In genomic region chr7:105037319-105037718, GRCh38 we compare ENCODE assay signal across 25 cellular contexts. TPM values are rescaled to one million over a fixed set of nuclear protein-coding genes. Genes with fewer than 3 reads are reported as not detected.
DNase-seq lines count a peak whose midpoint lies in the region; ATAC-seq, FAIRE-seq and TF ChIP-seq lines count a peak whose summit lies in the region.
"Had no signal": no experiment of that assay in that cellular context is flagged by ENCODE, and none has a peak within 500 bp of the region (broad histone marks: within the 10 kb centered on the region; RNA-seq: fewer than 3 reads in every experiment).

No MANE protein-coding gene starts in this region.

- ATAC-seq in IMR-90 (ENCODE audit: low read depth) = no peak
- ATAC-seq in central memory CD8-positive, alpha-beta T cell (replicated peaks; ENCODE audit: extremely low read depth, poor library complexity, severe bottlenecking) = no peak
- no peak for ATAC-seq in gastrocnemius medialis
- no peak for ATAC-seq in HG03460 (IDR thresholded peaks at IDR 0.05; ENCODE audit: unreplicated experiment)
- ATAC-seq: right cardiac atrium had no signal

- no peak overlapping the region for H3K23ac ChIP-seq in IMR-90 (ENCODE audit: low read depth, low read length)

- dilution Hi-C loops in IMR-90 (cut with HindIII; ENCODE audit: low sequenced_read_pairs, unreplicated experiment) = no loop called here

- no peak overlapping the region for H3K9ac ChIP-seq in IMR-90 (ENCODE audit: low read depth, low read length)

- H3K27ac ChIP-seq in IMR-90 (ENCODE audit: insufficient read depth, low read length) = no peak overlapping the region
- peak overlapping the region in 3 of 4 donors; percentile 49 to 76 (median 69) for H3K27ac ChIP-seq in gastrocnemius medialis
- H3K27ac ChIP-seq: hepatocyte, ovary, Peyer's patch had no signal

- H2AK9ac ChIP-seq in IMR-90 (replicated peaks; ENCODE audit: low read depth, low read length, poor library complexity) = no peak overlapping the region

- H3K36me3 ChIP-seq in IMR-90 (ENCODE audit: control insufficient read depth, insufficient read depth, low read length) (peaks cover 13% of the 10 kb centered on the region), gastrocnemius medialis (peaks cover 0 to 7% of the 10 kb centered on the region in 2 donors)
- H3K36me3 ChIP-seq: ovary had no signal

- H3K79me1 ChIP-seq in IMR-90 (ENCODE audit: low read depth in 1 of 2, low read length in 2 of 2) = peaks cover 3 to 40% of the 10 kb centered on the region in 2 experiments

- in situ Hi-C loops in IMR-90 (cut with MboI; ENCODE audit: low sequenced_read_pairs) (no loop called here), gastrocnemius medialis (cut with MboI; ENCODE audit: low sequenced_read_pairs in 4 of 4) (loop anchor here in 1 of 4 donors (10.0 kb wide), 1 partner anchor 53 kb away; no protein-coding TSS in a partner anchor)

- TF ChIP-seq CTCF in IMR-90 (conservative IDR thresholded peaks at IDR 0.05; ENCODE audit: low read depth, low read length) (no peak), gastrocnemius medialis (IDR thresholded peaks at IDR 0.05 in 4 of 5, conservative IDR thresholded peaks at IDR 0.05 in 1 of 5) (no peak)

- H3K56ac ChIP-seq in IMR-90 (ENCODE audit: extremely low read depth, insufficient read depth, low read length) = no peak overlapping the region

- H3K27ac Mint-ChIP-seq in activated T-cell treated with anti-CD3 and anti-CD28 coated beads, Interleukin-2, amount 50 U/mL, for 24 hours = peak overlapping the region; percentile 84
- peak overlapping the region; percentile 65 for H3K27ac Mint-ChIP-seq in central memory CD8-positive, alpha-beta T cell (ENCODE audit: low read depth)

- H3K14ac ChIP-seq in IMR-90 (replicated peaks; ENCODE audit: low read depth, low read length) = no peak overlapping the region

- no peak overlapping the region for H2BK5ac ChIP-seq in IMR-90 (ENCODE audit: low read depth, low read length, poor library complexity, severe bottlenecking)

- H3K4me1 ChIP-seq in IMR-90 (ENCODE audit: control insufficient read depth, insufficient read depth, low read length) (peaks cover 2% of the 10 kb centered on the region), gastrocnemius medialis (peaks cover 64 to 72% of the 10 kb centered on the region in 2 donors)

- H3K9me1 ChIP-seq in IMR-90 (ENCODE audit: insufficient read depth, low read length) = no peaks in the 10 kb centered on the region; the same call in none of the 2 replicates

- TF ChIP-seq POLR2A in IMR-90 (IDR thresholded peaks at IDR 0.05; ENCODE audit: low read depth, low read length) (no peak), gastrocnemius medialis (IDR thresholded peaks at IDR 0.05) (no peak), GM12891 (IDR thresholded peaks at IDR 0.05; ENCODE audit: low read depth, low read length) (no peak)

- H3K9me3 ChIP-seq in IMR-90 (ENCODE audit: control insufficient read depth, insufficient read depth, low read length) = no peaks in the 10 kb centered on the region
- no peaks in the 10 kb centered on the region for H3K9me3 ChIP-seq in gastrocnemius medialis
- H3K9me3 ChIP-seq: ovary, Peyer's patch had no signal

- H3K18ac ChIP-seq in IMR-90 (ENCODE audit: low read depth, low read length) = no peak overlapping the region

- H2BK120ac ChIP-seq in IMR-90 (ENCODE audit: low read depth, low read length) = no peak overlapping the region

- WGBS in IMR-90 (ENCODE audit: extremely low coverage in 2 of 2, insufficient read length in 1 of 2), 2 experiments = no CpG with 5 or more reads among the region's 2 CpGs

- no peak overlapping the region for H4K8ac ChIP-seq in IMR-90 (ENCODE audit: low read depth in 2 of 2, low read length in 2 of 2)

- H3K9me3 Mint-ChIP-seq in activated T-cell treated with anti-CD3 and anti-CD28 coated beads, Interleukin-2, amount 50 U/mL, for 24 hours = no peaks in the 10 kb centered on the region
- H3K9me3 Mint-ChIP-seq in central memory CD8-positive, alpha-beta T cell = no peaks in the 10 kb centered on the region

- H3K27me3 Mint-ChIP-seq in activated T-cell treated with anti-CD3 and anti-CD28 coated beads, Interleukin-2, amount 50 U/mL, for 24 hours = no peaks in the 10 kb centered on the region
- no peaks in the 10 kb centered on the region for H3K27me3 Mint-ChIP-seq in central memory CD8-positive, alpha-beta T cell

- H2AFZ ChIP-seq in IMR-90 (replicated peaks; ENCODE audit: low read length, poor library complexity) = no peak overlapping the region
- H2AFZ ChIP-seq: hepatocyte had no signal

- H3K27me3 ChIP-seq in IMR-90 (ENCODE audit: control insufficient read depth, insufficient read depth, low read length) (no peaks in the 10 kb centered on the region), gastrocnemius medialis (no peaks in the 10 kb centered on the region)
- H3K27me3 ChIP-seq: hepatocyte, ovary, Peyer's patch had no signal

- no peak for DNase-seq in activated T-cell treated with anti-CD3 and anti-CD28 coated beads, Interleukin-2, amount 50 U/mL, for 24 hours
- no peak for DNase-seq in activated T-cell treated with anti-CD3 and anti-CD28 coated beads, Interleukin-2, amount 50 U/mL, for 48 hours
- DNase-seq in IMR-90 = no peak
- no peak for DNase-seq in central memory CD8-positive, alpha-beta T cell (ENCODE audit: low spot score in 2 of 2)
- DNase-seq in gastrocnemius medialis = no peak
- DNase-seq in SIG-M5 treated with dmso at 0.1 percent for 504 hours (lab: John Stamatoyannopoulos, UW; ENCODE audit: unreplicated experiment) = no peak
- DNase-seq in GM12891 (ENCODE audit: insufficient read length, low spot score) = no peak
- DNase-seq: ACHN; activated effector memory CD4-positive, alpha-beta T cell treated with anti-CD3 and anti-CD28 coated beads, Interleukin-2, amount 50 U/mL, for 16 hours; amniotic stem cell; DND-41; foreskin fibroblast; NCI-H1048; NCI-H187 treated with DMSO at 0.1 percent for 48 hours; NCI-H226; NK-92 treated with Interleukin-12 subunit alpha and Interleukin-12 subunit beta, amount 100 ng/mL, for 24 hours; ovary; Peyer's patch; right cardiac atrium; stimulated activated CD8-positive, alpha-beta memory T cell treated with anti-CD3 and anti-CD28 coated beads, Interleukin-4, amount 100 ng/mL, for 48 hours had no signal

- no peak overlapping the region for H4K5ac ChIP-seq in IMR-90 (ENCODE audit: low read depth, low read length)

- POLR2A ChIA-PET in IMR-90 (lab: Charles Lee; ENCODE audit: unreplicated experiment) = no interaction called here

- H3K36me3 Mint-ChIP-seq in activated T-cell treated with anti-CD3 and anti-CD28 coated beads, Interleukin-2, amount 50 U/mL, for 24 hours (ENCODE audit: low read depth) = peaks cover 69% of the 10 kb centered on the region
- peaks cover 43% of the 10 kb centered on the region for H3K36me3 Mint-ChIP-seq in central memory CD8-positive, alpha-beta T cell (ENCODE audit: insufficient read depth)

- no peak for FAIRE-seq in GM12891 (lab: Jason Lieb, UNC)
- FAIRE-seq: H54, keratinocyte had no signal

- H3K4me2 ChIP-seq in IMR-90 (ENCODE audit: low read depth, low read length) = no peak overlapping the region
- H3K4me2 ChIP-seq: hepatocyte had no signal

- no peak overlapping the region for H4K91ac ChIP-seq in IMR-90 (ENCODE audit: insufficient read depth, low read depth, low read length)

- no peak overlapping the region for H2BK15ac ChIP-seq in IMR-90 (ENCODE audit: low read depth, low read length)

- no peak for TF ChIP-seq RAD21 in IMR-90 (IDR thresholded peaks at IDR 0.05; ENCODE audit: low read length)

- peak overlapping the region; percentile 4 for H3K4me3 Mint-ChIP-seq in activated T-cell treated with anti-CD3 and anti-CD28 coated beads, Interleukin-2, amount 50 U/mL, for 24 hours
- peak overlapping the region; percentile 24 for H3K4me3 Mint-ChIP-seq in central memory CD8-positive, alpha-beta T cell

- peaks cover 66% of the 10 kb centered on the region for H3K4me1 Mint-ChIP-seq in activated T-cell treated with anti-CD3 and anti-CD28 coated beads, Interleukin-2, amount 50 U/mL, for 24 hours (ENCODE audit: low read depth)
- H3K4me1 Mint-ChIP-seq in central memory CD8-positive, alpha-beta T cell = peaks cover 44% of the 10 kb centered on the region

- BruUV-seq in IMR-90 (replicated peaks; lab: Mats Ljungman, UMichigan) = no TSS peak

- intact Hi-C loops in IMR-90 (cut with micrococcal nuclease) = no loop called here
- intact Hi-C loops in gastrocnemius medialis (cut with DNase I; ENCODE audit: low total_unique reads) = no loop called here

- no peak overlapping the region for H2BK20ac ChIP-seq in IMR-90 (ENCODE audit: low read depth, low read length)

- peaks cover 80% of the 10 kb centered on the region for H4K20me1 ChIP-seq in IMR-90 (ENCODE audit: insufficient read depth, low read length)

- H3K4me3 ChIP-seq in IMR-90 (ENCODE audit: insufficient read depth, low read depth, low read length) (no peak overlapping the region), gastrocnemius medialis (no peak overlapping the region)
- H3K4me3 ChIP-seq: hepatocyte, lung, ovary, Peyer's patch had no signal

- H3K4ac ChIP-seq in IMR-90 (ENCODE audit: low read depth, low read length) = no peak overlapping the region

- H2AK5ac ChIP-seq in IMR-90 (ENCODE audit: low read depth, low read length) = no peak overlapping the region

- CTCF ChIA-PET in IMR-90 (lab: Yijun Ruan, JAX) = no interaction called here

TF ChIP-seq in IMR-90, 13 proteins besides CTCF, POLR2A, EP300 and RAD21:
- TF ChIP-seq CEBPB (IDR thresholded peaks at IDR 0.05; ENCODE audit: low read depth, low read length) = peak; percentile 47
- TF ChIP-seq NFE2L2 (IDR thresholded peaks at IDR 0.05; ENCODE audit: low read depth, low read length) = no peak
- TF ChIP-seq FOS (IDR thresholded peaks at IDR 0.05; ENCODE audit: low read depth, low read length) = no peak

TF ChIP-seq in GM12891, 5 proteins besides CTCF, POLR2A, EP300 and RAD21:
- no peak for TF ChIP-seq POLR2AphosphoS5 (IDR thresholded peaks at IDR 0.05; ENCODE audit: low read depth, low read length)
- TF ChIP-seq TAF1 (IDR thresholded peaks at IDR 0.05; ENCODE audit: low read depth, low read length) = no peak
- TF ChIP-seq PAX5 (IDR thresholded peaks at IDR 0.05; ENCODE audit: insufficient read depth, low read length, severe bottlenecking) = no peak
- TF ChIP-seq POU2F2 (IDR thresholded peaks at IDR 0.05; ENCODE audit: low read depth, low read length) = no peak

RNA-seq across cellular contexts. Expression of gene KMT2E, which starts 23.3 kb away (rescaled TPM):
- total RNA-seq in IMR-90 (2012; rRNA removed) = 79.2 and 83.3 TPM in 2 replicates
- polyA plus RNA-seq in IMR-90 (2012; rRNA removed) = 12.9 and 16.8 TPM in 2 replicates
- polyA plus RNA-seq in IMR-90 (2012; cell fraction: cytosol; rRNA removed) = 5.3 and 7.7 TPM in 2 replicates
- 7.4 and 30.8 TPM in 2 replicates for polyA plus RNA-seq in IMR-90 (2012; cell fraction: nucleus; rRNA removed; ENCODE audit: low replicate concordance)
- 10 to 100 TPM; 29.7 to 72.1 (median 38.0) TPM for total RNA-seq in gastrocnemius medialis
- polyA plus RNA-seq in GM12891 (2012; ENCODE audit: low read depth, missing spikeins) = 24.9 TPM
